9 cellular contexts compared by ENCODE assay signal in the genomic region with DNA sequence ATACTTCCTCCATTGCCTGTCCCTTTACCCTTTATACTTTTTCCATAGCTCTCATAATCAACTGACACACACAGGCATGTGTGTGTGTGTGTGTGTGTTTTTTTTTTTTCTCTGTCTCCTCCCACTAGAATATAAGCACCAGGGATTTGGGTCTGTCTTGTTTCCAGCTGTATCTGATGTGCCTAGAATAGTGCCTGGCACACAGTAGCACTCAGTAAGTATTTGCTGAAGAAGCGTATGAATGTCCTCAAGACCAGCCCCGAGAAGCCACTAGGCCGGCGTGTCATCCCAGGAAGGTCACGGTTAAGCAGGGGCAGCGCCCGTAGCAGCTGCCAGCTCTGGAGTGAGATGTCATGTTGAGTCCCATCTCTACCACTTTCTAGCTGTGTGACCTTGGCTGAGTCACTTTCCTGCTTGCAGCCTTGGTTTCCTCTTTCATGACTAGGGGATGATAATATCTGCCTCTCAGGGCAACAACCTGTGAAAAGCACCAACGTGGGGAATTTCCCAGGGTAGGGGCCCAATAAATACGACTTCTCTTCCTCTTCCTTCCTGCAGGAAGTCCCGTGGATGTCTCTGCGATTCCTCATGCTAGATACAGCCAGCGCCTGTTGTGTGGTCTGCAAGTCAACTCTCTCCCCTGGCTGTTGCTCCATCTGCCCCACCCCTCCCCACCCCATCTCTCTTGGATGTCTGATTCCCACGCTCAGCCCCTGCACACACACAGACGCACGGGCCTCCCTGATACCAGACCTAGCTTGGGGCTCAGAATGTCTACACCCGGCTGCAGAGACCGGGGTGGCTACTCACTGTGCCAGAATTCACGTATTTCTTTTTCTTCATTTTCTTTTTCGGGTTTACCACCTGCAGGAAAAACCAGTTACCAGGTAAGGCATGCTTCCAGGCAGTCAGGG. TPM values are rescaled to one million over a fixed set of nuclear protein-coding genes. Genes with fewer than 3 reads are reported as not detected.
DNase-seq lines count a peak whose midpoint lies in the region; ATAC-seq and TF ChIP-seq lines count a peak whose summit lies in the region.
"Had no signal": no experiment of that assay in that cellular context is flagged by ENCODE, and none has a peak within 500 bp of the region (broad histone marks: within the 10 kb centered on the region; RNA-seq: fewer than 3 reads in every experiment).

No MANE protein-coding gene starts in this region.

- 34 to 45% (median 39%) methylated on average over 19 of the region's 19 CpGs for WGBS in adrenal gland, 4 donors

- peak; percentile 52 for ATAC-seq in HG02852 (IDR thresholded peaks at IDR 0.05; ENCODE audit: unreplicated experiment)
- no peak for ATAC-seq in GM21360 (IDR thresholded peaks at IDR 0.05; ENCODE audit: unreplicated experiment)

- peaks cover 80% of the 10 kb centered on the region for H3K4me1 Mint-ChIP-seq in Calu3 (ENCODE audit: low read depth, unreplicated experiment)
- peaks cover 62% of the 10 kb centered on the region for H3K4me1 Mint-ChIP-seq in T-helper 2 cell treated with Interferon-gamma antibody and Interleukin-4, amounts not matched to agents 5 μg/mL and 100 μg/mL, for 36 hours (ENCODE audit: low read depth)

- H3K27me3 Mint-ChIP-seq in Calu3 (ENCODE audit: unreplicated experiment), result no peaks in the 10 kb centered on the region
- no peaks in the 10 kb centered on the region for H3K27me3 Mint-ChIP-seq in T-helper 2 cell treated with Interferon-gamma antibody and Interleukin-4, amounts not matched to agents 5 μg/mL and 100 μg/mL, for 36 hours (ENCODE audit: low read depth)

- H3K27me3 ChIP-seq in adrenal gland, result no peaks in the 10 kb centered on the region
- no peaks in the 10 kb centered on the region for H3K27me3 ChIP-seq in ascending aorta

- no TSS peak for BruUV-seq in Calu3 (replicated peaks; lab: Mats Ljungman, UMichigan)

- no peaks in the 10 kb centered on the region for H3K36me3 ChIP-seq in adrenal gland (replicated peaks in 1 of 2)
- no peaks in the 10 kb centered on the region for H3K36me3 ChIP-seq in ascending aorta

- H3K9me3 ChIP-seq in adrenal gland (replicated peaks in 1 of 3), result no peaks in the 10 kb centered on the region
- peaks cover 0 to under 1% of the 10 kb centered on the region in 2 donors for H3K9me3 ChIP-seq in ascending aorta

- no peak for TF ChIP-seq POLR2A in adrenal gland (IDR thresholded peaks at IDR 0.05)

- peak overlapping the region; percentile 27 for H3K27ac Mint-ChIP-seq in Calu3 (ENCODE audit: unreplicated experiment)
- H3K27ac Mint-ChIP-seq in T-helper 2 cell treated with Interferon-gamma antibody and Interleukin-4, amounts not matched to agents 5 μg/mL and 100 μg/mL, for 36 hours, result peak overlapping the region; percentile 81

- no peak overlapping the region for H3K4me3 ChIP-seq in adrenal gland
- no peak overlapping the region for H3K4me3 ChIP-seq in ascending aorta

- peak overlapping the region in 1 of 5 donors; percentile 38 for H3K27ac ChIP-seq in adrenal gland
- no peak overlapping the region for H3K27ac ChIP-seq in ascending aorta

- DNase-seq in Calu3 (peak; percentile 63), adrenal gland (peak; percentile 62 to 88 (median 75)), NCI-H187 treated with DMSO at 0.1 percent for 48 hours (lab: John Stamatoyannopoulos, UW) (no peak), ascending aorta (ENCODE audit: low spot score in 2 of 2) (no peak)
- DNase-seq in T-helper 2 cell treated with Interferon-gamma antibody and Interleukin-4, amounts not matched to agents 5 μg/mL and 100 μg/mL, for 36 hours (ENCODE audit: low spot score), result peak; percentile 88
- peak; percentile 45 to 52 for DNase-seq in stimulated activated CD4-positive, alpha-beta T cell treated with anti-CD3 and anti-CD28 coated beads, Interleukin-1b, Interleukin-23, amount 100 ng/mL, for 4 hours (ENCODE audit: low read depth in 2 of 2)

- CTCF ChIA-PET in Calu3 (lab: Charles Lee), result interaction anchor here (0.6 to 1.0 kb wide), 4 partner anchors 141 to 188 kb away, joined by 3 to 5 read pairs (median 4); no protein-coding TSS in a partner anchor

- H3K4me3 Mint-ChIP-seq in Calu3 (ENCODE audit: low read depth, unreplicated experiment), result no peak overlapping the region
- H3K4me3 Mint-ChIP-seq in T-helper 2 cell treated with Interferon-gamma antibody and Interleukin-4, amounts not matched to agents 5 μg/mL and 100 μg/mL, for 36 hours, result peak overlapping the region; percentile 81

- H3K4me1 ChIP-seq in adrenal gland (replicated peaks in 1 of 2) (peaks cover 0 to 24% of the 10 kb centered on the region in 2 donors), ascending aorta (no peaks in the 10 kb centered on the region)

- TF ChIP-seq CTCF in Calu3 (IDR thresholded peaks at IDR 0.05; ENCODE audit: unreplicated experiment) (no peak), adrenal gland (IDR thresholded peaks at IDR 0.05) (no peak), ascending aorta (IDR thresholded peaks at IDR 0.05) (no peak)

- no peaks in the 10 kb centered on the region for H3K36me3 Mint-ChIP-seq in Calu3 (ENCODE audit: insufficient read depth, unreplicated experiment)
- peaks cover 3% of the 10 kb centered on the region for H3K36me3 Mint-ChIP-seq in T-helper 2 cell treated with Interferon-gamma antibody and Interleukin-4, amounts not matched to agents 5 μg/mL and 100 μg/mL, for 36 hours (ENCODE audit: low read depth)

- intact Hi-C loops in Calu3 (cut with micrococcal nuclease; ENCODE audit: unreplicated experiment), result no loop called here
- intact Hi-C loops in adrenal gland (cut with DNase I), result loop anchor here in 1 of 2 donors (10.0 kb wide), 1 partner anchor 141 kb away; no protein-coding TSS in a partner anchor
- intact Hi-C loops in ascending aorta (cut with DNase I), result loop anchor here (5.0 kb wide), 1 partner anchor 63 kb away; no protein-coding TSS in a partner anchor

- no peaks in the 10 kb centered on the region for H3K9me3 Mint-ChIP-seq in Calu3 (ENCODE audit: low read depth, unreplicated experiment)
- H3K9me3 Mint-ChIP-seq in T-helper 2 cell treated with Interferon-gamma antibody and Interleukin-4, amounts not matched to agents 5 μg/mL and 100 μg/mL, for 36 hours, result no peaks in the 10 kb centered on the region

RNA-seq across cellular contexts. Expression of gene RAB44, which starts 58.1 kb away (rescaled TPM):
- total RNA-seq in Calu3 (2022) (not detected in 2 replicates), adrenal gland (not detected), ascending aorta (0.21 TPM)
- polyA plus RNA-seq in adrenal gland, result under 1 TPM in 2 of 3 donors, not detected in 1; 0.03 to 0.16 TPM
- polyA plus RNA-seq: fibroblast of lung had no signal

Comparison
In these comparisons a context has a peak if more than half of its experiments do, and no peak if none do; other contexts are left out.
1. DNase-seq: peak in Calu3 (single experiment), T-helper 2 cell treated with Interferon-gamma antibody and Interleukin-4, amounts not matched to agents 5 μg/mL and 100 μg/mL, for 36 hours (single experiment), adrenal gland (7 of 7) and stimulated activated CD4-positive, alpha-beta T cell treated with anti-CD3 and anti-CD28 coated beads, Interleukin-1b, Interleukin-23, amount 100 ng/mL, for 4 hours (2 of 2); none in NCI-H187 treated with DMSO at 0.1 percent for 48 hours (single experiment) and ascending aorta (0 of 2).